18 cellular contexts compared by ENCODE assay signal in the genomic region with DNA sequence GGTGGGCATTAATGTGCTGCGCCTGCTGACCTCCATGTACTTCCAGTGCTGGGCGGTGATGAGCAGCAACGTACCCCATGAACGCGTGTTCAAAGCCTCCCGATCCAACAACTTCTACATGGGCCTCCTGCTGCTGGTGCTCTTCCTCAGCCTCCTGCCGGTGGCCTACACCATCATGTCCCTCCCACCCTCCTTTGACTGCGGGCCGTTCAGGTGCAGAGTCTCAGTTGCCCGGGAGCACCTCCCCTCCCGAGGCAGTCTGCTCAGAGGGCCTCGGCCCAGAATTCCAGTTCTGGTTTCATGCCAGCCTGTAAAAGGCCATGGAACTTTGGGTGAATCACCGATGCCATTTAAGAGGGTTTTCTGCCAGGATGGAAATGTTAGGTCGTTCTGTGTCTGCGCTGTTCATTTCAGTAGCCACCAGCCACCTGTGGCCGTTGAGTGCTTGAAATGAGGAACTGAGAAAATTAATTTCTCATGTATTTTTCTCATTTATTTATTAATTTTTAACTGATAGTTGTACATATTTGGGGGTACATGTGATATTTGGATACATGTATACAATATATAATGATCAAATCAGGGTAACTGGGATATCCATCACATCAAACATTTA. TPM values are rescaled to one million over a fixed set of nuclear protein-coding genes. Genes with fewer than 3 reads are reported as not detected.
A peak's percentile ranks its signal among the peaks of the same experiment; 100 is the strongest.
DNase-seq lines count a peak whose midpoint lies in the region; ATAC-seq, FAIRE-seq and TF ChIP-seq lines count a peak whose summit lies in the region.
"Had no signal": no experiment of that assay in that cellular context is flagged by ENCODE, and none has a peak within 500 bp of the region (broad histone marks: within the 10 kb centered on the region; RNA-seq: fewer than 3 reads in every experiment).

No MANE protein-coding gene starts in this region.

- TF ChIP-seq POLR2A in GM12892 (IDR thresholded peaks at IDR 0.05; ENCODE audit: low read depth, low read length): no peak

- H3K36me3 Mint-ChIP-seq in activated B cell treated with CpG ODN at 0.5 μM for 24 hours (ENCODE audit: low read depth) (no peaks in the 10 kb centered on the region), WTC11 (no peaks in the 10 kb centered on the region)
- peaks cover 2 to 4% of the 10 kb centered on the region in 2 donors for H3K36me3 Mint-ChIP-seq in stimulated activated naive B cell treated with anti-CD40 and anti-IgM and Interleukin-4, amounts not matched to agents 10 μg/mL and 1 μg/mL and 100 μg/mL, for 72 hours

- peak overlapping the region; percentile 22 for H3K27ac Mint-ChIP-seq in activated B cell treated with CpG ODN at 0.5 μM for 24 hours
- no peak overlapping the region for H3K27ac Mint-ChIP-seq in stimulated activated naive B cell treated with anti-CD40 and anti-IgM and Interleukin-4, amounts not matched to agents 10 μg/mL and 1 μg/mL and 100 μg/mL, for 72 hours
- H3K27ac Mint-ChIP-seq in WTC11: no peak overlapping the region
- H3K27ac Mint-ChIP-seq: GM23338 had no signal

- H3K4me1 Mint-ChIP-seq in activated B cell treated with CpG ODN at 0.5 μM for 24 hours: peaks cover 8% of the 10 kb centered on the region
- peaks cover 8 to 13% of the 10 kb centered on the region in 2 donors for H3K4me1 Mint-ChIP-seq in stimulated activated naive B cell treated with anti-CD40 and anti-IgM and Interleukin-4, amounts not matched to agents 10 μg/mL and 1 μg/mL and 100 μg/mL, for 72 hours
- no peaks in the 10 kb centered on the region for H3K4me1 Mint-ChIP-seq in WTC11
- H3K4me1 Mint-ChIP-seq: GM23338 had no signal

- intact Hi-C loops in activated B cell treated with CpG ODN at 0.5 μM for 24 hours (cut with micrococcal nuclease) (no loop called here), Right ventricle myocardium superior (cut with DNase I) (no loop called here)

- no peak for FAIRE-seq in GM12892 (lab: Jason Lieb, UNC)
- no peak for FAIRE-seq in GM19239 (lab: Jason Lieb, UNC)
- FAIRE-seq: K562 had no signal

- TF ChIP-seq CTCF in activated B cell treated with CpG ODN at 0.5 μM for 24 hours (IDR thresholded peaks at IDR 0.05): no peak
- no peak for TF ChIP-seq CTCF in WTC11 (IDR thresholded peaks at IDR 0.05)

- peak; percentile 73 for ATAC-seq in GM18511 (IDR thresholded peaks at IDR 0.05; ENCODE audit: unreplicated experiment)
- ATAC-seq in activated B cell treated with CpG ODN at 0.5 μM for 24 hours (ENCODE audit: low read depth): peak; percentile 60
- ATAC-seq in stimulated activated naive B cell treated with anti-CD40 and anti-IgM and Interleukin-4, amounts not matched to agents 10 μg/mL and 1 μg/mL and 100 μg/mL, for 72 hours (replicated peaks): peak; percentile 90
- no peak for ATAC-seq in Right ventricle myocardium superior (ENCODE audit: poor library complexity)
- ATAC-seq in WTC11: no peak
- ATAC-seq: GM23338, K562 had no signal

- H3K4me3 Mint-ChIP-seq in activated B cell treated with CpG ODN at 0.5 μM for 24 hours (no peak overlapping the region), WTC11 (no peak overlapping the region)
- H3K4me3 Mint-ChIP-seq in stimulated activated naive B cell treated with anti-CD40 and anti-IgM and Interleukin-4, amounts not matched to agents 10 μg/mL and 1 μg/mL and 100 μg/mL, for 72 hours: no peak overlapping the region
- H3K4me3 Mint-ChIP-seq: GM23338 had no signal

- H3K9me3 Mint-ChIP-seq in activated B cell treated with CpG ODN at 0.5 μM for 24 hours: no peaks in the 10 kb centered on the region
- peaks cover 7 to 11% of the 10 kb centered on the region in 2 donors for H3K9me3 Mint-ChIP-seq in stimulated activated naive B cell treated with anti-CD40 and anti-IgM and Interleukin-4, amounts not matched to agents 10 μg/mL and 1 μg/mL and 100 μg/mL, for 72 hours
- peaks cover 8% of the 10 kb centered on the region; the same call in 1 of the 2 replicates for H3K9me3 Mint-ChIP-seq in WTC11
- H3K9me3 Mint-ChIP-seq: GM23338 had no signal

- POLR2A ChIA-PET in activated B cell treated with CpG ODN at 0.5 μM for 24 hours (lab: Charles Lee) (no interaction called here), WTC11 (lab: Charles Lee) (no interaction called here)

- H3K27me3 Mint-ChIP-seq in activated B cell treated with CpG ODN at 0.5 μM for 24 hours (peaks cover 41% of the 10 kb centered on the region), WTC11 (ENCODE audit: low read depth) (peaks cover 33% of the 10 kb centered on the region)
- peaks cover 38 to 44% of the 10 kb centered on the region in 2 donors for H3K27me3 Mint-ChIP-seq in stimulated activated naive B cell treated with anti-CD40 and anti-IgM and Interleukin-4, amounts not matched to agents 10 μg/mL and 1 μg/mL and 100 μg/mL, for 72 hours

- DNase-seq in M059J (ENCODE audit: low read depth) (peak; percentile 57), activated B cell treated with CpG ODN at 0.5 μM for 24 hours (no peak), Right ventricle myocardium superior (no peak), WTC11 (ENCODE audit: low spot score) (no peak), GM12892 (ENCODE audit: insufficient read length) (no peak), GM19239 (ENCODE audit: insufficient read length, low spot score) (no peak)
- peak; percentile 22 for DNase-seq in stimulated activated naive B cell treated with anti-CD40 and anti-IgM and Interleukin-4, amounts not matched to agents 10 μg/mL and 1 μg/mL and 100 μg/mL, for 72 hours
- DNase-seq: ACHN, C1 segment of cervical spinal cord, DMS79, HCEC 1CT, NCI-H1694 treated with DMSO at 0.1 percent for 48 hours, NCI-H2107, NCI-H2227 treated with DMSO at 0.1 percent for 48 hours, NCI-H524 had no signal

- CTCF ChIA-PET in activated B cell treated with CpG ODN at 0.5 μM for 24 hours (lab: Charles Lee) (no interaction called here), WTC11 (lab: Charles Lee) (no interaction called here)

TF ChIP-seq in WTC11, 78 proteins besides CTCF, POLR2A, EP300 and RAD21:
- TF ChIP-seq ZNF121 (CRISPR knock-in tag; IDR thresholded peaks at IDR 0.05) (no peak), CBFB (CRISPR knock-in tag; IDR thresholded peaks at IDR 0.05; ENCODE audit: low read depth) (no peak), KAT7 (CRISPR knock-in tag; IDR thresholded peaks at IDR 0.05; ENCODE audit: borderline replicate concordance) (no peak), SOX15 (CRISPR knock-in tag; IDR thresholded peaks at IDR 0.05) (no peak), GTF2I (CRISPR knock-in tag; conservative IDR thresholded peaks at IDR 0.05) (no peak), SMAD3 (CRISPR knock-in tag; IDR thresholded peaks at IDR 0.05; ENCODE audit: borderline replicate concordance) (no peak)

RNA-seq across cellular contexts. Expression of gene NOP56, which starts 35.2 kb away (rescaled TPM):
- 120 and 163 TPM in 2 replicates for total RNA-seq in M059J (2014; rRNA removed; shearing (Covaris generic))
- total RNA-seq in activated B cell treated with CpG ODN at 0.5 μM for 24 hours (327 and 333 TPM in 2 replicates), Right ventricle myocardium superior (45.6 TPM), WTC11 (2021) (484 to 634 TPM (median 500 TPM) in 3 replicates)
- polyA plus RNA-seq in GM12892 (2012; ENCODE audit: missing spikeins): 386 TPM

RNA-seq across cellular contexts. Expression of gene IDH3B, which starts 46.8 kb away (rescaled TPM):
- total RNA-seq in M059J (2014; rRNA removed; shearing (Covaris generic)): 206 and 210 TPM in 2 replicates
- total RNA-seq in activated B cell treated with CpG ODN at 0.5 μM for 24 hours: 121 and 127 TPM in 2 replicates
- total RNA-seq in Right ventricle myocardium superior: 277 TPM
- total RNA-seq in WTC11 (2021): 101 to 136 TPM (median 107 TPM) in 3 replicates
- 95.7 TPM for polyA plus RNA-seq in GM12892 (2012; ENCODE audit: missing spikeins)

Comparison
In these comparisons a context has a peak if more than half of its experiments do, and no peak if none do; other contexts are left out.
1. ATAC-seq: peak in GM18511 (single experiment), activated B cell treated with CpG ODN at 0.5 μM for 24 hours (single experiment) and stimulated activated naive B cell treated with anti-CD40 and anti-IgM and Interleukin-4, amounts not matched to agents 10 μg/mL and 1 μg/mL and 100 μg/mL, for 72 hours (2 of 2); none in Right ventricle myocardium superior (single experiment) and WTC11 (single experiment).
2. DNase-seq: peak in M059J (single experiment) and stimulated activated naive B cell treated with anti-CD40 and anti-IgM and Interleukin-4, amounts not matched to agents 10 μg/mL and 1 μg/mL and 100 μg/mL, for 72 hours (single experiment); none in activated B cell treated with CpG ODN at 0.5 μM for 24 hours (single experiment), Right ventricle myocardium superior (single experiment), WTC11 (single experiment), GM12892 (single experiment) and GM19239 (single experiment).